ENCODE assay signal across 1 cellular context in genomic region chr22:47086596-47087248, GRCh38.
TF ChIP-seq lines count a peak whose summit lies in the region.

No MANE protein-coding gene starts in this region.

TF ChIP-seq in HepG2, 621 proteins besides CTCF, POLR2A, EP300 and RAD21 (continued from another document and continues in another):
- TF ChIP-seq LRRFIP1 (CRISPR knock-in tag; conservative IDR thresholded peaks at IDR 0.05) (no peak), GLMP (CRISPR knock-in tag; IDR thresholded peaks at IDR 0.05; ENCODE audit: borderline replicate concordance) (no peak), NR0B2 (CRISPR knock-in tag; IDR thresholded peaks at IDR 0.05) (no peak), ONECUT2 (CRISPR knock-in tag; IDR thresholded peaks at IDR 0.05) (no peak), ZNF629 (CRISPR knock-in tag; conservative IDR thresholded peaks at IDR 0.05) (no peak), ASH2L (IDR thresholded peaks at IDR 0.05; ENCODE audit: insufficient read length, low read depth, low read length) (peak; percentile 82), KLF15 (CRISPR knock-in tag; IDR thresholded peaks at IDR 0.05; ENCODE audit: borderline replicate concordance) (no peak), ZFP36L1 (CRISPR knock-in tag; IDR thresholded peaks at IDR 0.05) (0 out of 2 replicates have a peak, but pooled peaks have one; percentile 34), ZNF710 (CRISPR knock-in tag; IDR thresholded peaks at IDR 0.05; ENCODE audit: borderline replicate concordance) (no peak), PLRG1 (conservative IDR thresholded peaks at IDR 0.05) (no peak), HNF4G (IDR thresholded peaks at IDR 0.05; ENCODE audit: borderline replicate concordance, low read depth, low read length) (peak; percentile 56; the same call in 1 of the 2 replicates), HNF4G (CRISPR knock-in tag; IDR thresholded peaks at IDR 0.05; ENCODE audit: borderline replicate concordance, low read depth) (no peak), KDM3A (CRISPR knock-in tag; IDR thresholded peaks at IDR 0.05; ENCODE audit: low read depth) (no peak), CENPT (CRISPR knock-in tag; IDR thresholded peaks at IDR 0.05; ENCODE audit: low read depth) (no peak), ZNF180 (CRISPR knock-in tag; IDR thresholded peaks at IDR 0.05; ENCODE audit: borderline replicate concordance, low read depth) (no peak), TRIM24 (CRISPR knock-in tag; IDR thresholded peaks at IDR 0.05) (no peak), IRF9 (CRISPR knock-in tag; IDR thresholded peaks at IDR 0.05; ENCODE audit: borderline replicate concordance) (no peak), ZSCAN31 (CRISPR knock-in tag; IDR thresholded peaks at IDR 0.05; ENCODE audit: low read depth) (no peak), TSC22D2 (CRISPR knock-in tag; IDR thresholded peaks at IDR 0.05; ENCODE audit: borderline replicate concordance) (no peak), JUN (CRISPR knock-in tag; IDR thresholded peaks at IDR 0.05) (no peak), ZBTB4 (CRISPR knock-in tag; IDR thresholded peaks at IDR 0.05; ENCODE audit: borderline replicate concordance) (no peak), KDM4B (CRISPR knock-in tag; IDR thresholded peaks at IDR 0.05) (no peak), ZNF672 (CRISPR knock-in tag; IDR thresholded peaks at IDR 0.05) (no peak), TOPORS (CRISPR knock-in tag; IDR thresholded peaks at IDR 0.05) (no peak), ZNF136 (CRISPR knock-in tag; IDR thresholded peaks at IDR 0.05; ENCODE audit: low read depth) (no peak), PBX2 (CRISPR knock-in tag; IDR thresholded peaks at IDR 0.05) (no peak), FOXA3 (CRISPR knock-in tag; IDR thresholded peaks at IDR 0.05) (peak; percentile 81), ZNF737 (CRISPR knock-in tag; IDR thresholded peaks at IDR 0.05; ENCODE audit: borderline replicate concordance) (no peak), ZFP41 (CRISPR knock-in tag; IDR thresholded peaks at IDR 0.05; ENCODE audit: borderline replicate concordance) (no peak), ZKSCAN1 (IDR thresholded peaks at IDR 0.05; ENCODE audit: low read length) (no peak), ZNF142 (CRISPR knock-in tag; IDR thresholded peaks at IDR 0.05) (no peak), ZNF557 (CRISPR knock-in tag; IDR thresholded peaks at IDR 0.05) (no peak), SP140L (CRISPR knock-in tag; IDR thresholded peaks at IDR 0.05; ENCODE audit: borderline replicate concordance) (no peak), ZFP91 (CRISPR knock-in tag; IDR thresholded peaks at IDR 0.05; ENCODE audit: borderline replicate concordance) (no peak), ZMAT3 (CRISPR knock-in tag; conservative IDR thresholded peaks at IDR 0.05) (no peak), MAFG (CRISPR knock-in tag; IDR thresholded peaks at IDR 0.05) (no peak), SOX6 (IDR thresholded peaks at IDR 0.05) (no peak), SOX6 (CRISPR knock-in tag; IDR thresholded peaks at IDR 0.05) (no peak), RXRB (CRISPR knock-in tag; IDR thresholded peaks at IDR 0.05; ENCODE audit: borderline replicate concordance) (no peak), CAMTA2 (CRISPR knock-in tag; IDR thresholded peaks at IDR 0.05; ENCODE audit: borderline replicate concordance) (no peak), MXD3 (CRISPR knock-in tag; IDR thresholded peaks at IDR 0.05) (no peak), ZNF354B (CRISPR knock-in tag; IDR thresholded peaks at IDR 0.05) (no peak)
